1 cellular context compared by ENCODE assay signal in the genomic region with DNA sequence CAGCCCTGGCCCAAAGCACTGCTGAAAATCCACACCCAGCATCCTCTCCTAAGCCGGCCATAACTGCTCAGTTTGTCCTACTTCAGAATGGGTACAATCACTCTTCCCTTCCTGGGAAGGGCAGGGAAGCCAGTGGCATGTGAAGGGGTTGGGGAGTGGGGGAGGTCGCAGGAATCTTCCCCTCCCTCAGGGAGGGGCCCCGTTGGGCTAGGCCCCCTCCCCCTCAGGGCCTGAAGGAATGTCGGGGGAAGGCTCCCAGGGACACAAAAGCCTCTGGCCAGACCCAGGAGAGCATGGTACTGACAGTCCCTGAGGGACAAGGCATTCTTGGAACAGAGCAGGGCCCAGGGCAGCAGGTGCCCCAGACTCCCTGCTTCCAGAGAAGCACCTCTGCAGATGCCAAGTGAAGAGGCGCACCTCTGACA.
TF ChIP-seq lines count a peak whose summit lies in the region.

No MANE protein-coding gene starts in this region.

TF ChIP-seq in HepG2, 621 proteins besides CTCF, POLR2A, EP300 and RAD21:
- TF ChIP-seq MAZ (IDR thresholded peaks at IDR 0.05; ENCODE audit: borderline replicate concordance, low read depth, low read length): no peak
- TF ChIP-seq MAZ (CRISPR knock-in tag; IDR thresholded peaks at IDR 0.05; ENCODE audit: low read depth): no peak
- TF ChIP-seq ZNF333 (CRISPR knock-in tag; IDR thresholded peaks at IDR 0.05; ENCODE audit: borderline replicate concordance): 0 out of 2 replicates have a peak, but pooled peaks have one; percentile 20
- no peak for TF ChIP-seq NCOA2 (CRISPR knock-in tag; IDR thresholded peaks at IDR 0.05)
- TF ChIP-seq KDM1A (CRISPR knock-in tag; IDR thresholded peaks at IDR 0.05): peak; percentile 55; the same call in 1 of the 2 replicates
- TF ChIP-seq SAP130 (CRISPR knock-in tag; IDR thresholded peaks at IDR 0.05; ENCODE audit: low read depth): 0 out of 2 replicates have a peak, but pooled peaks have one; percentile 2
- TF ChIP-seq, protein P1, sequence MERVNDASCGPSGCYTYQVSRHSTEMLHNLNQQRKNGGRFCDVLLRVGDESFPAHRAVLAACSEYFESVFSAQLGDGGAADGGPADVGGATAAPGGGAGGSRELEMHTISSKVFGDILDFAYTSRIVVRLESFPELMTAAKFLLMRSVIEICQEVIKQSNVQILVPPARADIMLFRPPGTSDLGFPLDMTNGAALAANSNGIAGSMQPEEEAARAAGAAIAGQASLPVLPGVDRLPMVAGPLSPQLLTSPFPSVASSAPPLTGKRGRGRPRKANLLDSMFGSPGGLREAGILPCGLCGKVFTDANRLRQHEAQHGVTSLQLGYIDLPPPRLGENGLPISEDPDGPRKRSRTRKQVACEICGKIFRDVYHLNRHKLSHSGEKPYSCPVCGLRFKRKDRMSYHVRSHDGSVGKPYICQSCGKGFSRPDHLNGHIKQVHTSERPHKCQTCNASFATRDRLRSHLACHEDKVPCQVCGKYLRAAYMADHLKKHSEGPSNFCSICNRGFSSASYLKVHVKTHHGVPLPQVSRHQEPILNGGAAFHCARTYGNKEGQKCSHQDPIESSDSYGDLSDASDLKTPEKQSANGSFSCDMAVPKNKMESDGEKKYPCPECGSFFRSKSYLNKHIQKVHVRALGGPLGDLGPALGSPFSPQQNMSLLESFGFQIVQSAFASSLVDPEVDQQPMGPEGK (CRISPR knock-in tag; IDR thresholded peaks at IDR 0.05): peak; percentile 67
- no peak for TF ChIP-seq ISL2 (CRISPR knock-in tag; IDR thresholded peaks at IDR 0.05)
- no peak for TF ChIP-seq SATB2 (CRISPR knock-in tag; IDR thresholded peaks at IDR 0.05)
- peak; percentile 95 for TF ChIP-seq ZNF629 (CRISPR knock-in tag; conservative IDR thresholded peaks at IDR 0.05)
- TF ChIP-seq, protein P2, sequence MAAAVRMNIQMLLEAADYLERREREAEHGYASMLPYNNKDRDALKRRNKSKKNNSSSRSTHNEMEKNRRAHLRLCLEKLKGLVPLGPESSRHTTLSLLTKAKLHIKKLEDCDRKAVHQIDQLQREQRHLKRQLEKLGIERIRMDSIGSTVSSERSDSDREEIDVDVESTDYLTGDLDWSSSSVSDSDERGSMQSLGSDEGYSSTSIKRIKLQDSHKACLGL (CRISPR knock-in tag; IDR thresholded peaks at IDR 0.05): 0 out of 2 replicates have a peak, but pooled peaks have one; percentile 16
- TF ChIP-seq, protein P3, sequence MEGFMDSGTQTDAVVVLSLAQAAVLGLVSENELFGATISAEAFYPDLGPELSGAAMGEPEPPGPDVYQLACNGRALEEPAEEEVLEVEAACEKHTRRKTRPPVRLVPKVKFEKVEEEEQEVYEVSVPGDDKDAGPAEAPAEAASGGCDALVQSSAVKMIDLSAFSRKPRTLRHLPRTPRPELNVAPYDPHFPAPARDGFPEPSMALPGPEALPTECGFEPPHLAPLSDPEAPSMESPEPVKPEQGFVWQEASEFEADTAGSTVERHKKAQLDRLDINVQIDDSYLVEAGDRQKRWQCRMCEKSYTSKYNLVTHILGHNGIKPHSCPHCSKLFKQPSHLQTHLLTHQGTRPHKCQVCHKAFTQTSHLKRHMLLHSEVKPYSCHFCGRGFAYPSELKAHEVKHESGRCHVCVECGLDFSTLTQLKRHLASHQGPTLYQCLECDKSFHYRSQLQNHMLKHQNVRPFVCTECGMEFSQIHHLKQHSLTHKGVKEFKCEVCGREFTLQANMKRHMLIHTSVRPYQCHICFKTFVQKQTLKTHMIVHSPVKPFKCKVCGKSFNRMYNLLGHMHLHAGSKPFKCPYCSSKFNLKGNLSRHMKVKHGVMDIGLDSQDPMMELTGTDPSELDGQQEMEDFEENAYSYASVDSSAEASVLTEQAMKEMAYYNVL (CRISPR knock-in tag; IDR thresholded peaks at IDR 0.05; ENCODE audit: borderline replicate concordance): peak; percentile 40; the same call in 1 of the 2 replicates
- TF ChIP-seq HOXA7 (CRISPR knock-in tag; IDR thresholded peaks at IDR 0.05): no peak
- TF ChIP-seq ZNF776 (CRISPR knock-in tag; IDR thresholded peaks at IDR 0.05): peak; percentile 49; the same call in 1 of the 2 replicates
- TF ChIP-seq ZFYVE20 (CRISPR knock-in tag; IDR thresholded peaks at IDR 0.05; ENCODE audit: borderline replicate concordance, low read depth): 0 out of 2 replicates have a peak, but pooled peaks have one; percentile 54
- TF ChIP-seq ZNF746 (CRISPR knock-in tag; IDR thresholded peaks at IDR 0.05): no peak
- TF ChIP-seq ZNF563 (CRISPR knock-in tag; IDR thresholded peaks at IDR 0.05): no peak
- 0 out of 2 replicates have a peak, but pooled peaks have one; percentile 12 for TF ChIP-seq KLF15 (CRISPR knock-in tag; IDR thresholded peaks at IDR 0.05; ENCODE audit: borderline replicate concordance)
- TF ChIP-seq, protein P4, sequence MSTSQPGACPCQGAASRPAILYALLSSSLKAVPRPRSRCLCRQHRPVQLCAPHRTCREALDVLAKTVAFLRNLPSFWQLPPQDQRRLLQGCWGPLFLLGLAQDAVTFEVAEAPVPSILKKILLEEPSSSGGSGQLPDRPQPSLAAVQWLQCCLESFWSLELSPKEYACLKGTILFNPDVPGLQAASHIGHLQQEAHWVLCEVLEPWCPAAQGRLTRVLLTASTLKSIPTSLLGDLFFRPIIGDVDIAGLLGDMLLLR (CRISPR knock-in tag; IDR thresholded peaks at IDR 0.05): 0 out of 2 replicates have a peak, but pooled peaks have one; percentile 16
